ENCODE assay signal across 9 cellular contexts in the genomic region with DNA sequence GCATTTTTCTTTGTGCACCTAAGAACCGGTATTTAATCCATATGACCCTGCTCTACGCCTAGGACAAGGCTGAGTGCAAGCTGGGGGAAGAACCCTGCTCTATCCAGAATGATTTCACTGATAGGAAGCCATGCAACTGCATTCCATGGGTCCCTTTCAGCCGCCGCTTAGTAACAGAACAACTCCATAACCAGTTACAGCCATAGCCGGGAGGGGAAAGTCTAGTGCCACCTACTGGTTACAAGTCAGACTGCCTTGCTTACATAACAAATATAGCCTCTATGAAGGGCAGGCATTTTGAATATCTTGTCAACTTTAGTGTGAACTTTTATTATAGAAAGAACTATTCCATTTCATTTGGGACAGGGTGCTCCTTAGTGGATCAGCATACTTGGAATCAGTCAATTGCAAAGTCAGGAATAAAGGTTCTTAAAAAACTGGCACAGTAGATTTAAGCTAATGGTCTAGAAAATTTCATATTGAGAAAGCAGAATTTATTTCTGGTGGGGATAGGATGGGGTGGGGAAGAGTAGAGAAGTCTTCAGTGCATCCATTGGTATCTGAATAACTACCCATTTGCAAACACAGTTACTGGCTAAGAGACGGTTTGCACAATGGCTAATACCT.
DNase-seq lines count a peak whose midpoint lies in the region; ATAC-seq, FAIRE-seq and TF ChIP-seq lines count a peak whose summit lies in the region.
"Had no signal": no experiment of that assay in that cellular context is flagged by ENCODE, and none has a peak within 500 bp of the region (broad histone marks: within the 10 kb centered on the region; RNA-seq: fewer than 3 reads in every experiment).

No MANE protein-coding gene starts in this region.

- no peak overlapping the region for H3K4me2 ChIP-seq in keratinocyte (ENCODE audit: control insufficient read depth, extremely low read depth, insufficient read depth, low read depth, low read length)
- H3K4me2 ChIP-seq: BLaER1 had no signal

- peak; percentile 75 for FAIRE-seq in keratinocyte (lab: Jason Lieb, UNC)

- H3K36me3 ChIP-seq in brain microvascular endothelial cell (replicated peaks) (no peaks in the 10 kb centered on the region), keratinocyte (ENCODE audit: control insufficient read depth in 2 of 2, extremely low read depth in 1 of 2, insufficient read depth in 2 of 2, low read length in 2 of 2) (no peaks in the 10 kb centered on the region)
- H3K36me3 ChIP-seq: BLaER1 had no signal

- no peaks in the 10 kb centered on the region for H3K4me1 ChIP-seq in keratinocyte (ENCODE audit: control insufficient read depth, extremely low read depth, insufficient read depth, low read length)
- H3K4me1 ChIP-seq: BLaER1 had no signal

- H3K27me3 ChIP-seq in brain microvascular endothelial cell (replicated peaks) (no peaks in the 10 kb centered on the region), keratinocyte (ENCODE audit: control insufficient read depth, extremely low read depth, insufficient read depth, low read length) (no peaks in the 10 kb centered on the region)
- H3K27me3 ChIP-seq: BLaER1 had no signal

- H3K9me1 ChIP-seq in keratinocyte (ENCODE audit: control insufficient read depth, extremely low read depth, insufficient read depth, low read length), result no peaks in the 10 kb centered on the region

- peak; percentile 92 for ATAC-seq in GM21381 (IDR thresholded peaks at IDR 0.05; ENCODE audit: unreplicated experiment)
- ATAC-seq in HG03565 (IDR thresholded peaks at IDR 0.05; ENCODE audit: unreplicated experiment), result peak; percentile 93

- H3K27ac ChIP-seq in brain microvascular endothelial cell, result no peak overlapping the region
- H3K27ac ChIP-seq in keratinocyte (ENCODE audit: control insufficient read depth, insufficient read depth, low read length), result no peak overlapping the region
- H3K27ac ChIP-seq: BLaER1 had no signal

- TF ChIP-seq CTCF in brain microvascular endothelial cell (IDR thresholded peaks at IDR 0.05; ENCODE audit: low read depth, low read length, missing control alignments) (peak; percentile 67), keratinocyte (optimal IDR thresholded peaks at IDR 0.05 in 1 of 3, IDR thresholded peaks at IDR 0.05 in 1 of 3, conservative IDR thresholded peaks at IDR 0.05 in 1 of 3; ENCODE audit: extremely low read depth in 1 of 3, insufficient read depth in 2 of 3, low read length in 3 of 3) (peak; percentile 80 to 84 (median 81))

- no peaks in the 10 kb centered on the region for H4K20me1 ChIP-seq in keratinocyte (ENCODE audit: control insufficient read depth, extremely low read depth, insufficient read depth, low read length)
- H4K20me1 ChIP-seq: BLaER1 had no signal

- H3K4me3 ChIP-seq in brain microvascular endothelial cell (ENCODE audit: low read depth, low read length) (no peak overlapping the region), keratinocyte (ENCODE audit: control insufficient read depth in 2 of 3, extremely low read depth in 1 of 3, insufficient read depth in 2 of 3, low read depth in 1 of 3, low read length in 3 of 3) (no peak overlapping the region)
- H3K4me3 ChIP-seq: BLaER1 had no signal

- no peak overlapping the region for H3K9ac ChIP-seq in keratinocyte (ENCODE audit: control insufficient read depth, extremely low read depth, insufficient read depth, low read length)
- H3K9ac ChIP-seq: BLaER1 had no signal

- no peak overlapping the region for H2AFZ ChIP-seq in keratinocyte (ENCODE audit: control insufficient read depth, low read length)

- in situ Hi-C loops in brain microvascular endothelial cell (cut with HindIII; ENCODE audit: low pct_ligation_motif_present, low sequenced_read_pairs), result no loop called here

- no peaks in the 10 kb centered on the region for H3K79me2 ChIP-seq in keratinocyte (ENCODE audit: control insufficient read depth, insufficient read depth, low read length)

- H3K9me3 ChIP-seq in keratinocyte (ENCODE audit: control insufficient read depth, low read depth, low read length), result no peaks in the 10 kb centered on the region
- H3K9me3 ChIP-seq: BLaER1 had no signal

- DNase-seq in DMS153 treated with DMSO at 0.1 percent for 48 hours (lab: John Stamatoyannopoulos, UW; ENCODE audit: unreplicated experiment), result peak; percentile 35
- DNase-seq in DMS153 (lab: John Stamatoyannopoulos, UW), result no peak
- DNase-seq in SKM-1 (lab: John Stamatoyannopoulos, UW; ENCODE audit: unreplicated experiment), result peak; percentile 11
- DNase-seq in brain microvascular endothelial cell, result peak; percentile 60
- DNase-seq in keratinocyte (ENCODE audit: low read depth, low spot score), result peak; percentile 25
- peak; percentile 11 for DNase-seq in stimulated activated CD4-positive, alpha-beta T cell treated with anti-CD3 and anti-CD28 coated beads, Interleukin-4, amount 100 ng/mL, for 1 hour

- dilution Hi-C loops in keratinocyte (cut with MboI; ENCODE audit: extremely low pct_ligation_motif_present, low sequenced_read_pairs), result no loop called here
